29 cellular contexts compared by ENCODE assay signal in genomic region chr5:75529185-75529584, GRCh38. TPM values are rescaled to one million over a fixed set of nuclear protein-coding genes. Genes with fewer than 3 reads are reported as not detected.
A peak's percentile ranks its signal among the peaks of the same experiment; 100 is the strongest.
DNase-seq lines count a peak whose midpoint lies in the region; ATAC-seq and TF ChIP-seq lines count a peak whose summit lies in the region.
"Had no signal": no experiment of that assay in that cellular context is flagged by ENCODE, and none has a peak within 500 bp of the region (broad histone marks: within the 10 kb centered on the region; RNA-seq: fewer than 3 reads in every experiment).

No MANE protein-coding gene starts in this region.

- peaks cover under 1 to 1% of the 10 kb centered on the region in 2 donors for H3K9me3 Mint-ChIP-seq in activated T-cell treated with anti-CD3 and anti-CD28 coated beads, Interleukin-2, amount 50 U/mL, for 72 hours
- H3K9me3 Mint-ChIP-seq in CD8-positive, alpha-beta memory T cell: peaks cover 0 to 5% (median 0%) of the 10 kb centered on the region in 5 donors
- H3K9me3 Mint-ChIP-seq in memory B cell: peaks cover 2% of the 10 kb centered on the region
- peaks cover 9% of the 10 kb centered on the region for H3K9me3 Mint-ChIP-seq in osteocyte (ENCODE audit: unreplicated experiment)

- H3K4me3 ChIP-seq in CD8-positive, alpha-beta memory T cell (ENCODE audit: low read length): no peak overlapping the region
- H3K4me3 ChIP-seq in lower leg skin (ENCODE audit: low read depth, poor library complexity, severe bottlenecking): no peak overlapping the region
- H3K4me3 ChIP-seq: HAP-1, MG63, PC-9 had no signal

- no peak overlapping the region for H3K27ac ChIP-seq in CD8-positive, alpha-beta memory T cell (ENCODE audit: low read depth, low read length)
- H3K27ac ChIP-seq: PC-9 had no signal

- POLR2A ChIA-PET in CD8-positive, alpha-beta memory T cell (lab: Charles Lee): no interaction called here

- peaks cover 32% of the 10 kb centered on the region for H3K4me1 Mint-ChIP-seq in activated T-cell treated with anti-CD3 and anti-CD28 coated beads, Interleukin-2, amount 50 U/mL, for 72 hours (ENCODE audit: low read depth)
- H3K4me1 Mint-ChIP-seq in CD8-positive, alpha-beta memory T cell: peaks cover 20 to 37% (median 29%) of the 10 kb centered on the region in 3 donors
- H3K4me1 Mint-ChIP-seq in memory B cell (peaks cover 19% of the 10 kb centered on the region), osteocyte (ENCODE audit: unreplicated experiment) (peaks cover 3% of the 10 kb centered on the region)

- no peak overlapping the region for H3K4me3 Mint-ChIP-seq in activated T-cell treated with anti-CD3 and anti-CD28 coated beads, Interleukin-2, amount 50 U/mL, for 72 hours
- H3K4me3 Mint-ChIP-seq in CD8-positive, alpha-beta memory T cell: no peak overlapping the region
- H3K4me3 Mint-ChIP-seq in memory B cell (no peak overlapping the region), osteocyte (ENCODE audit: unreplicated experiment) (no peak overlapping the region)
- H3K4me3 Mint-ChIP-seq: CD8-positive, alpha-beta T cell; HFFc6 had no signal

- H3K36me3 Mint-ChIP-seq in activated T-cell treated with anti-CD3 and anti-CD28 coated beads, Interleukin-2, amount 50 U/mL, for 72 hours (ENCODE audit: insufficient read depth in 2 of 2): peaks cover 4 to 14% of the 10 kb centered on the region in 2 donors
- peaks cover 3 to 12% (median 9%) of the 10 kb centered on the region in 3 donors for H3K36me3 Mint-ChIP-seq in CD8-positive, alpha-beta memory T cell
- peaks cover 11% of the 10 kb centered on the region for H3K36me3 Mint-ChIP-seq in memory B cell
- H3K36me3 Mint-ChIP-seq in osteocyte (ENCODE audit: unreplicated experiment): peaks cover 12% of the 10 kb centered on the region

- H3K4me1 ChIP-seq in CD8-positive, alpha-beta memory T cell (ENCODE audit: insufficient read depth, low read length): peaks cover 9% of the 10 kb centered on the region
- H3K4me1 ChIP-seq: HAP-1 had no signal

- no peak for TF ChIP-seq POLR2A in lower leg skin (IDR thresholded peaks at IDR 0.05)

- no peak for ATAC-seq in activated T-cell treated with anti-CD3 and anti-CD28 coated beads, Interleukin-2, amount 50 U/mL, for 72 hours (replicated peaks in 1 of 2)
- no peak for ATAC-seq in memory B cell (ENCODE audit: low read depth)
- ATAC-seq: CD8-positive, alpha-beta T cell had no signal

- H3K27me3 Mint-ChIP-seq in activated T-cell treated with anti-CD3 and anti-CD28 coated beads, Interleukin-2, amount 50 U/mL, for 72 hours (ENCODE audit: low read depth): no peaks in the 10 kb centered on the region
- no peaks in the 10 kb centered on the region for H3K27me3 Mint-ChIP-seq in CD8-positive, alpha-beta memory T cell
- H3K27me3 Mint-ChIP-seq in memory B cell: no peaks in the 10 kb centered on the region
- H3K27me3 Mint-ChIP-seq in osteocyte (ENCODE audit: unreplicated experiment): no peaks in the 10 kb centered on the region

- intact Hi-C loops in lower leg skin (cut with DNase I; ENCODE audit: low total_unique reads): no loop called here

- peak overlapping the region; percentile 73 for H3K27ac Mint-ChIP-seq in activated T-cell treated with anti-CD3 and anti-CD28 coated beads, Interleukin-2, amount 50 U/mL, for 72 hours
- H3K27ac Mint-ChIP-seq in CD8-positive, alpha-beta memory T cell: peak overlapping the region in 5 of 8 donors; percentile 6 to 86 (median 47)
- H3K27ac Mint-ChIP-seq in memory B cell (peak overlapping the region; percentile 40), osteocyte (ENCODE audit: unreplicated experiment) (no peak overlapping the region)
- H3K27ac Mint-ChIP-seq: CD8-positive, alpha-beta T cell; HFFc6 had no signal

- CTCF ChIA-PET in CD8-positive, alpha-beta memory T cell (lab: Charles Lee): no interaction called here

- no peaks in the 10 kb centered on the region for H3K9me3 ChIP-seq in CD8-positive, alpha-beta memory T cell (ENCODE audit: low read length)
- H3K9me3 ChIP-seq: HAP-1 had no signal

- DNase-seq in activated T-cell treated with anti-CD3 and anti-CD28 coated beads, Interleukin-2, amount 50 U/mL, for 72 hours: no peak
- DNase-seq in activated T-cell treated with anti-CD3 and anti-CD28 coated beads for 4 hours: no peak
- no peak for DNase-seq in CD8-positive, alpha-beta memory T cell
- no peak for DNase-seq in memory B cell (ENCODE audit: low spot score in 2 of 2)
- DNase-seq in osteocyte (ENCODE audit: extremely low spot score, unreplicated experiment): no peak
- no peak for DNase-seq in lower leg skin (ENCODE audit: low spot score in 2 of 2)
- no peak for DNase-seq in NK-92 (lab: John Stamatoyannopoulos, UW; ENCODE audit: unreplicated experiment)
- DNase-seq: 8988T; ACHN; CD8-positive, alpha-beta T cell; DMS 273 treated with DMSO at 0.1 percent for 48 hours; DMS79; EL; GDM1; GOT3; HFFc6; KG1; MG63; NCI-H1105 treated with DMSO at 0.1 percent for 48 hours; NCI-H146; NCI-H1930; NCI-H2107; NCI-H446 treated with DMSO at 0.1 percent for 48 hours; NCI-H526; NCI-H82; PC-9; RPMI8226; SHP77 had no signal

- no peaks in the 10 kb centered on the region for H3K36me3 ChIP-seq in CD8-positive, alpha-beta memory T cell (ENCODE audit: insufficient read depth, low read length)
- H3K36me3 ChIP-seq: HAP-1 had no signal

- TF ChIP-seq CTCF in osteocyte (IDR thresholded peaks at IDR 0.05) (no peak), lower leg skin (IDR thresholded peaks at IDR 0.05) (no peak)

- no peaks in the 10 kb centered on the region for H3K27me3 ChIP-seq in CD8-positive, alpha-beta memory T cell (ENCODE audit: insufficient read depth, low read length, poor library complexity, severe bottlenecking)
- H3K27me3 ChIP-seq: MG63 had no signal

RNA-seq across cellular contexts. Expression of gene POLK, which starts 17.5 kb away (rescaled TPM):
- total RNA-seq in activated T-cell treated with anti-CD3 and anti-CD28 coated beads, Interleukin-2, amount 50 U/mL, for 72 hours: 10 to 100 TPM; 31.4 to 34.2 TPM
- 10 to 100 TPM; 35.9 to 36.9 TPM for total RNA-seq in CD8-positive, alpha-beta memory T cell
- polyA plus RNA-seq in CD8-positive, alpha-beta memory T cell: 19.4 TPM
- 28.9 and 32.7 TPM in 2 replicates for total RNA-seq in osteocyte
- 10 to 100 TPM; 18.0 to 24.9 (median 19.7) TPM for total RNA-seq in lower leg skin

RNA-seq across cellular contexts. Expression of gene CERT1, which starts 17.8 kb away (rescaled TPM):
- 10 to 100 TPM; 31.9 to 34.9 TPM for total RNA-seq in activated T-cell treated with anti-CD3 and anti-CD28 coated beads, Interleukin-2, amount 50 U/mL, for 72 hours
- total RNA-seq in CD8-positive, alpha-beta memory T cell: 10 to 100 TPM; 35.0 to 35.4 TPM
- 18.5 TPM for polyA plus RNA-seq in CD8-positive, alpha-beta memory T cell
- total RNA-seq in osteocyte (33.1 and 36.5 TPM in 2 replicates), lower leg skin (10 to 100 TPM; 23.3 to 32.3 (median 30.6) TPM)
